In the genomic region with DNA sequence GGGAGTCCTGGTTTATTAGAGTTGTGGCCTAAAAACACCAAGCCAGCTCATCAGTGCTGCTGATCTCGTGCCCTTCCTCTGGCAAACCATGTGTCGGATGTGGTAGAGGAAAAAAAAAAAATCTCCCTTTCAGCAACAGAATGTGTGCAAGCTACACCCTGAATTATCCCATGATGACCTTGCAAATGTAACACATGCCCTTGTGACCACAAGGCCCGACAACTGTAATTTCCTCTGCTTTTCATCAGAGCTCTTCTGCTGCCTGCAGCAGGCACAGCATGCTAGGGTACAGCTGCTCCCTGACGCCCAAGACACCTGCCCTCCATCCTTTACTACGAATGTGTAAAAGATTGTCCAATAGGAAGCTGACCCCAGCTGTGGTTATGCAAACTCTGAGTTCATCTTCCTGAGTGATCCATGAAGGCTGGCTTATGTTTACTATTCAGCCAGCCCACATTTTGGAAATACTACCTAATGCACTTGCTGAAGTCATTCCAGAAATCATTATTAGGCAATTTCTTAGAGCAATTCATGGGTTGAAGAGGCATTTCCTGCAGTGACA, we compare ENCODE assay signal across 1 cellular context.
TF ChIP-seq lines count a peak whose summit lies in the region.

No MANE protein-coding gene starts in this region.

TF ChIP-seq in SK-N-SH treated with all-trans-retinoic acid at 6 μM for 48 hours, 23 proteins besides CTCF, POLR2A, EP300 and RAD21 (continued from another document):
- TF ChIP-seq POU6F1 (CRISPR knock-in tag; IDR thresholded peaks at IDR 0.05; ENCODE audit: borderline replicate concordance, low read depth): no peak
